In the genomic region with DNA sequence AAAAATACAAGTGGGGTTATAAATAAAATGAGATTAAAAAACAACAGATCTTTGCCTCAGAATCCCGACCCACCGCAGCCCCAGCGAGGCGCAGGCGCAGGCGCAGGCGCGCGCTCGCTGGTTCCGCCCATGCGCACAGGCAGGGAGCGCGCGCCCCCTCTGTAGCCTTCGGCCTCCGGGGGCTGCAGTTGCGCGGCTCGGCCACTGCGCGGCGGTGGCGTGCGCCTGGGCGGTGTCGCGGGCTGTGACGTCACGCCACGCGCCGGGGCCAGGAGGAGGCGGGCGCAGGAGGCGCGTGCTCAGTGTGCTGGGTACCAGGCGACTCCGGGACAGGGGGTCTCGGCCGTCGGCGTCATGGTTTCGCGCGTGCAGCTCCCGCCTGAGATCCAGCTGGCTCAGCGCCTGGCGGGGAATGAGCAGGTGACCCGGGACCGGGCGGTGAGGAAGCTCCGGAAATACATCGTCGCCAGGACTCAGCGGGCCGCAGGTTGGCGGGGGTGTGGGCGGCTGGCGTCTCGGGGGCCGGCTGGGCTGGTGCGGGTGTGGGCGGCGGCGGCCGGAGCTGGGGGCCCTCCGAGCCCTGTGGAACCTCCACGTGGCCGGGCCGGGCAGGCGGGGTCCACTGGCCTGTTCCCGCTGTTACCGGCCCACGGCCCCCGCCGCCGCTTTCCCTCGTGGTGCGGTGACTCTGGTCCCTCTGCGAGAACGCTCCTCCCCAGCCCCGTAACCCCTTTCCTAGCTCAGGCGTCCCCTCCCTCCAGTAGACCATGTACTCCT, we compare ENCODE assay signal across 7 cellular contexts.
A peak's percentile ranks its signal among the peaks of the same experiment; 100 is the strongest.
DNase-seq lines count a peak whose midpoint lies in the region; ATAC-seq, FAIRE-seq and TF ChIP-seq lines count a peak whose summit lies in the region.

A gene with protein sequence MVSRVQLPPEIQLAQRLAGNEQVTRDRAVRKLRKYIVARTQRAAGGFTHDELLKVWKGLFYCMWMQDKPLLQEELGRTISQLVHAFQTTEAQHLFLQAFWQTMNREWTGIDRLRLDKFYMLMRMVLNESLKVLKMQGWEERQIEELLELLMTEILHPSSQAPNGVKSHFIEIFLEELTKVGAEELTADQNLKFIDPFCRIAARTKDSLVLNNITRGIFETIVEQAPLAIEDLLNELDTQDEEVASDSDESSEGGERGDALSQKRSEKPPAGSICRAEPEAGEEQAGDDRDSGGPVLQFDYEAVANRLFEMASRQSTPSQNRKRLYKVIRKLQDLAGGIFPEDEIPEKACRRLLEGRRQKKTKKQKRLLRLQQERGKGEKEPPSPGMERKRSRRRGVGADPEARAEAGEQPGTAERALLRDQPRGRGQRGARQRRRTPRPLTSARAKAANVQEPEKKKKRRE (plus strand): TSS at position 302 of the 777 bp plus-strand sequence. CDS start 53 bp downstream, at position 355.

- H3K4me3 ChIP-seq in astrocyte of the cerebellum (ENCODE audit: low read depth, low read length): peak within 1 kb of the TSS; percentile 86

- TF ChIP-seq CTCF in astrocyte of the cerebellum (IDR thresholded peaks at IDR 0.05; ENCODE audit: low read depth, low read length, missing control alignments): peak; percentile 85

- peak; percentile 84 for ATAC-seq in HG02981 (IDR thresholded peaks at IDR 0.05; ENCODE audit: unreplicated experiment)

- DNase-seq in GM18507 (ENCODE audit: extremely low spot score, insufficient read length, low read depth): peak; percentile 98
- DNase-seq in NCI-H2029 treated with DMSO at 0.1 percent for 48 hours (lab: John Stamatoyannopoulos, UW): peak; percentile 68
- DNase-seq in T-helper 22 cell (ENCODE audit: low read depth): peak; percentile 82
- peak; percentile 61 for DNase-seq in astrocyte of the cerebellum (ENCODE audit: low read depth)
- peak; percentile 99 for DNase-seq in hepatic stellate cell (ENCODE audit: low spot score)
- peak; percentile 98 for DNase-seq in retina

- FAIRE-seq in GM18507 (lab: Jason Lieb, UNC): peak; percentile 85

- in situ Hi-C loops in astrocyte of the cerebellum (cut with HindIII; ENCODE audit: low sequenced_read_pairs): no loop called here

Comparison
In these comparisons a context has a peak if more than half of its experiments do, and no peak if none do; other contexts are left out.
1. Peak in every context shown above with its lines: DNase-seq, ATAC-seq and H3K4me3 ChIP-seq.